ENCODE assay signal across 9 cellular contexts in the genomic region with DNA sequence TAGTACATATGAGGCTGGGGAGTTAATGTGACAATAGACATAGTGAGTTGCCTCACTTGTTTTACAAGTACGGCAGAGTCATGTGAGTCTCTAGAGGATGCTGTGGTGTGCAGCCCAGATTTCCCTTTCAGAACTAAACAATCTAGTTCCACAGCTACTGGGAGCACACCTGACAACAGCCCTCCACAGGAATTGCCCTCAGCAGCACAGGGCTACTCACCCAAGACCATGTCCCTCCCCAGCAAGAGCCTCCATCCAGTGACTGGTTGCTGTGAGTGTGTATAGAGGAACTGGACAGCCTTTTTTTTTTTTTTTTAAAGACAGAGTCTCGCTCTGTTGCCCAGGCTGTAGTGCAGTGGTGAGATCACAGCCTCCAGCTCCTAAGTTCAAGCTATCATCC. TPM values are rescaled to one million over a fixed set of nuclear protein-coding genes. Genes with fewer than 3 reads are reported as not detected.
A peak's percentile ranks its signal among the peaks of the same experiment; 100 is the strongest.
DNase-seq lines count a peak whose midpoint lies in the region; ATAC-seq and TF ChIP-seq lines count a peak whose summit lies in the region.
"Had no signal": no experiment of that assay in that cellular context is flagged by ENCODE, and none has a peak within 500 bp of the region (broad histone marks: within the 10 kb centered on the region; RNA-seq: fewer than 3 reads in every experiment).

No MANE protein-coding gene starts in this region.

- H2AFZ ChIP-seq in SK-N-SH (ENCODE audit: low read depth): no peak overlapping the region

- no peaks in the 10 kb centered on the region for H3K36me3 ChIP-seq in upper lobe of right lung
- no peaks in the 10 kb centered on the region for H3K36me3 ChIP-seq in SK-N-SH (replicated peaks in 1 of 2; ENCODE audit: control insufficient read depth in 1 of 2, insufficient read depth in 2 of 2, low read length in 1 of 2)

- DNase-seq in GM19238 (ENCODE audit: insufficient read length, low spot score) (peak; percentile 27), upper lobe of right lung (no peak), posterior cingulate gyrus (no peak), SK-N-SH (no peak), KG1 (lab: John Stamatoyannopoulos, UW) (no peak)
- DNase-seq: effector memory CD8-positive, alpha-beta T cell; NCI-H526 treated with DMSO at 0.1 percent for 48 hours had no signal

- H3K4me1 ChIP-seq in upper lobe of right lung (peaks cover 6% of the 10 kb centered on the region), SK-N-SH (ENCODE audit: control insufficient read depth in 1 of 2, insufficient read depth in 2 of 2, low read depth in 1 of 2, low read length in 1 of 2) (no peaks in the 10 kb centered on the region)

- H3F3A ChIP-seq in SK-N-SH (replicated peaks; ENCODE audit: insufficient read depth): peaks cover 7% of the 10 kb centered on the region

- TF ChIP-seq EP300 in SK-N-SH (IDR thresholded peaks at IDR 0.05; ENCODE audit: borderline replicate concordance in 1 of 2, low read depth in 1 of 2, low read length in 1 of 2): no peak

- no peak for TF ChIP-seq RAD21 in SK-N-SH (IDR thresholded peaks at IDR 0.05; ENCODE audit: low read length)

- POLR2A ChIA-PET in SK-N-SH (lab: Yijun Ruan, JAX): no interaction called here

- intact Hi-C loops in upper lobe of right lung (cut with DNase I) (no loop called here), posterior cingulate gyrus (cut with DNase I) (no loop called here)

- H4K20me1 ChIP-seq in SK-N-SH (ENCODE audit: insufficient read depth): no peaks in the 10 kb centered on the region

- no peaks in the 10 kb centered on the region for H3K9me2 ChIP-seq in SK-N-SH

- ATAC-seq in HG02678 (IDR thresholded peaks at IDR 0.05; ENCODE audit: unreplicated experiment) (peak; percentile 59), HG03521 (IDR thresholded peaks at IDR 0.05; ENCODE audit: unreplicated experiment) (peak; percentile 43), upper lobe of right lung (peak; percentile 44)
- ATAC-seq: effector memory CD8-positive, alpha-beta T cell had no signal

- no peaks in the 10 kb centered on the region for H3K27me3 ChIP-seq in upper lobe of right lung
- no peaks in the 10 kb centered on the region for H3K27me3 ChIP-seq in SK-N-SH (ENCODE audit: insufficient read depth)

- no peaks in the 10 kb centered on the region for H3K79me2 ChIP-seq in SK-N-SH (ENCODE audit: insufficient read depth)

- TF ChIP-seq CTCF in upper lobe of right lung (IDR thresholded peaks at IDR 0.05) (no peak), SK-N-SH (IDR thresholded peaks at IDR 0.05) (no peak)

- no peak overlapping the region for H3K4me3 ChIP-seq in upper lobe of right lung
- no peak overlapping the region for H3K4me3 ChIP-seq in SK-N-SH (ENCODE audit: low read depth in 2 of 2, low read length in 1 of 2)

- H3K27ac ChIP-seq in upper lobe of right lung: no peak overlapping the region
- H3K27ac ChIP-seq in SK-N-SH (ENCODE audit: low read depth in 2 of 2, low read length in 1 of 2): no peak overlapping the region

- H3K4me2 ChIP-seq in SK-N-SH: no peak overlapping the region

- no peak overlapping the region for H3K9ac ChIP-seq in SK-N-SH

- WGBS in SK-N-SH (ENCODE audit: low lambda C conversion rate): 92% methylated on average over 2 of the region's 2 CpGs

- H3K9me3 ChIP-seq in upper lobe of right lung (no peaks in the 10 kb centered on the region), SK-N-SH (no peaks in the 10 kb centered on the region)

- CTCF ChIA-PET in SK-N-SH (lab: Yijun Ruan, JAX): no interaction called here

TF ChIP-seq in SK-N-SH, 30 proteins besides CTCF, POLR2A, EP300 and RAD21:
- TF ChIP-seq, protein P1, sequence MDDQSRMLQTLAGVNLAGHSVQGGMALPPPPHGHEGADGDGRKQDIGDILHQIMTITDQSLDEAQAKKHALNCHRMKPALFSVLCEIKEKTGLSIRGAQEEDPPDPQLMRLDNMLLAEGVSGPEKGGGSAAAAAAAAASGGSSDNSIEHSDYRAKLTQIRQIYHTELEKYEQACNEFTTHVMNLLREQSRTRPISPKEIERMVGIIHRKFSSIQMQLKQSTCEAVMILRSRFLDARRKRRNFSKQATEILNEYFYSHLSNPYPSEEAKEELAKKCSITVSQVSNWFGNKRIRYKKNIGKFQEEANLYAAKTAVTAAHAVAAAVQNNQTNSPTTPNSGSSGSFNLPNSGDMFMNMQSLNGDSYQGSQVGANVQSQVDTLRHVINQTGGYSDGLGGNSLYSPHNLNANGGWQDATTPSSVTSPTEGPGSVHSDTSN (IDR thresholded peaks at IDR 0.05): no peak
- TF ChIP-seq SIN3A (IDR thresholded peaks at IDR 0.05; ENCODE audit: borderline replicate concordance, low read depth, low read length) (no peak), FOXJ3 (CRISPR knock-in tag; IDR thresholded peaks at IDR 0.05) (no peak), YY1 (IDR thresholded peaks at IDR 0.05; ENCODE audit: low read depth) (no peak), POLR2AphosphoS5 (IDR thresholded peaks at IDR 0.05; ENCODE audit: low read depth, low read length) (no peak)
- TF ChIP-seq, protein P2, sequence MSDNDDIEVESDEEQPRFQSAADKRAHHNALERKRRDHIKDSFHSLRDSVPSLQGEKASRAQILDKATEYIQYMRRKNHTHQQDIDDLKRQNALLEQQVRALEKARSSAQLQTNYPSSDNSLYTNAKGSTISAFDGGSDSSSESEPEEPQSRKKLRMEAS (IDR thresholded peaks at IDR 0.05; ENCODE audit: low read depth): no peak

RNA-seq across cellular contexts. Expression of a gene that starts 40.2 kb away (rescaled TPM):
- total RNA-seq in upper lobe of right lung: 45.9 TPM
- 46.4 and 57.9 TPM in 2 replicates for polyA plus RNA-seq in SK-N-SH (2012; rRNA removed)
- polyA plus RNA-seq in SK-N-SH (2012; cell fraction: cytosol; rRNA removed): 50.8 and 54.0 TPM in 2 replicates
- polyA plus RNA-seq in SK-N-SH (2012; cell fraction: nucleus; rRNA removed): 16.5 and 17.7 TPM in 2 replicates
